In genomic region chr10:132886211-132887099, GRCh38 we compare ENCODE assay signal across 13 cellular contexts.
A peak's percentile ranks its signal among the peaks of the same experiment; 100 is the strongest.
DNase-seq lines count a peak whose midpoint lies in the region; ATAC-seq and TF ChIP-seq lines count a peak whose summit lies in the region.
"Had no signal": no experiment of that assay in that cellular context is flagged by ENCODE, and none has a peak within 500 bp of the region (broad histone marks: within the 10 kb centered on the region; RNA-seq: fewer than 3 reads in every experiment).

No MANE protein-coding gene starts in this region.

- in situ Hi-C loops in KBM-7 (cut with MboI; ENCODE audit: low pct_unique_long_range_greater_than_20kb, low sequenced_read_pairs) = no loop called here

- DNase-seq in NCI-H1436 (lab: John Stamatoyannopoulos, UW) (peak; percentile 5), NCI-H1436 treated with DMSO at 0.1 percent for 48 hours (lab: John Stamatoyannopoulos, UW) (no peak), KBM-7 (peak; percentile 47), cerebellar cortex (ENCODE audit: low spot score) (peak; percentile 16), retinal pigment epithelial cell (ENCODE audit: low read depth) (no peak), T-helper 2 cell (no peak), HK-2 (ENCODE audit: unreplicated experiment) (no peak)
- DNase-seq: ACHN; activated CD4-positive, alpha-beta T cell treated with anti-CD3 and anti-CD28 coated beads, Interleukin-2, amount 10 ng/mL, durations not matched to agents 24 days and 14 days; activated naive CD4-positive, alpha-beta T cell treated with anti-CD3 and anti-CD28 coated beads, Interleukin-2, amount 50 U/mL, for 16 hours; NK-92 treated with Interleukin-12 subunit alpha and Interleukin-12 subunit beta, amount 100 ng/mL, for 24 hours; trophoblast cell had no signal

- no peak for ATAC-seq in GM18519 (IDR thresholded peaks at IDR 0.05; ENCODE audit: low FRiP score, unreplicated experiment)

- no peak overlapping the region for H3K4me3 ChIP-seq in retinal pigment epithelial cell (ENCODE audit: low read length)

- peak; percentile 25 for TF ChIP-seq CTCF in retinal pigment epithelial cell (conservative IDR thresholded peaks at IDR 0.05; ENCODE audit: low read depth, low read length)

Comparison
In these comparisons a context has a peak if more than half of its experiments do, and no peak if none do; other contexts are left out.
1. DNase-seq: peak in NCI-H1436 (single experiment), KBM-7 (single experiment) and cerebellar cortex (single experiment); none in NCI-H1436 treated with DMSO at 0.1 percent for 48 hours (single experiment), retinal pigment epithelial cell (single experiment), T-helper 2 cell (0 of 5) and HK-2 (single experiment).